Comparison of ENCODE assay signal across 13 cellular contexts in the genomic region with DNA sequence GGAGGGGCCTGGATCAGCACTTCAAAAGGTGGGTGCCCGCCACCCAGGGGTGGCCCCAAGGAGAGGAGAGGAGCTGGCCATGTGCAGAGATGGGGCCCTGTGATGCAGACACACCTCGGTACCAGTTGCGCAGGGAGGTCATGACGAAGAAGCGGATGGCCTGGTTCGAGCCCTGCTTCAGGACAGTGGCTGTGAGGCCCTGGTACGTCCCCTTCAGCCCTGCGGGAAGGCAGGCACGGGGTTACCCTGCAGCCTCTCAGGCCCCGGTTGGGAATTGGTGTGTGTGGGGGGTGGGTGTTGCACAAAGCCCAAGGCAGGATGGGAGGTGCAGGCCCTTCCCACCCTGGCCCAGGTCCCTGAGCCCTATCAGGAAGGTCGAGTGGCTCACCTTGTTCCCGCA. TPM values are rescaled to one million over a fixed set of nuclear protein-coding genes. Genes with fewer than 3 reads are reported as not detected.
A peak's percentile ranks its signal among the peaks of the same experiment; 100 is the strongest.
DNase-seq lines count a peak whose midpoint lies in the region; ATAC-seq, FAIRE-seq and TF ChIP-seq lines count a peak whose summit lies in the region.
"Had no signal": no experiment of that assay in that cellular context is flagged by ENCODE, and none has a peak within 500 bp of the region (broad histone marks: within the 10 kb centered on the region; RNA-seq: fewer than 3 reads in every experiment).

No MANE protein-coding gene starts in this region.

- H3K27ac Mint-ChIP-seq in activated T-helper 17 cell treated with anti-CD3 and anti-CD28 coated beads, Interleukin-2, amount 50 U/mL, for 72 hours: no peak overlapping the region

- H3K4me2 ChIP-seq in A549: peak overlapping the region; percentile 80

- TF ChIP-seq CTCF in A549 (IDR thresholded peaks at IDR 0.05): no peak

- no peak for ATAC-seq in A549
- no peak for ATAC-seq in activated T-helper 17 cell treated with anti-CD3 and anti-CD28 coated beads, Interleukin-2, amount 50 U/mL, for 72 hours (replicated peaks)
- ATAC-seq in GM18861 (IDR thresholded peaks at IDR 0.05; ENCODE audit: unreplicated experiment): no peak

- no peak for DNase-seq in A549 (ENCODE audit: low read depth in 1 of 2, low spot score in 1 of 2)
- DNase-seq in islet precursor cell: peak; percentile 49
- no peak for DNase-seq in LoVo (ENCODE audit: low spot score)
- DNase-seq in germinal center (ENCODE audit: low spot score): no peak
- DNase-seq in HTR-8/SVneo (ENCODE audit: insufficient read length, low spot score): no peak
- DNase-seq: EL, NCI-H2081, T-helper 9 cell had no signal

- no peaks in the 10 kb centered on the region for H3K27me3 Mint-ChIP-seq in activated T-helper 17 cell treated with anti-CD3 and anti-CD28 coated beads, Interleukin-2, amount 50 U/mL, for 72 hours

- no peaks in the 10 kb centered on the region for H3K9me3 ChIP-seq in A549

- no peak for FAIRE-seq in A549 (lab: Jason Lieb, UNC)
- FAIRE-seq in HTR-8/SVneo (lab: Jason Lieb, UNC): no peak
- FAIRE-seq: urothelium cell line had no signal

- no peak for TF ChIP-seq EP300 in A549 (IDR thresholded peaks at IDR 0.05)

- CTCF ChIA-PET in A549 (lab: Yijun Ruan, JAX): no interaction called here

- peak overlapping the region; percentile 44 for H3K4me3 Mint-ChIP-seq in activated T-helper 17 cell treated with anti-CD3 and anti-CD28 coated beads, Interleukin-2, amount 50 U/mL, for 72 hours

- H3K4me1 Mint-ChIP-seq in activated T-helper 17 cell treated with anti-CD3 and anti-CD28 coated beads, Interleukin-2, amount 50 U/mL, for 72 hours: peaks cover 17% of the 10 kb centered on the region

- H3K36me3 Mint-ChIP-seq in activated T-helper 17 cell treated with anti-CD3 and anti-CD28 coated beads, Interleukin-2, amount 50 U/mL, for 72 hours (ENCODE audit: low read depth): peaks cover 10% of the 10 kb centered on the region

- WGBS in A549 (ENCODE audit: missing lambda C conversion rate): 75% methylated on average over 6 of the region's 12 CpGs

- no peak for TF ChIP-seq POLR2A in A549 (IDR thresholded peaks at IDR 0.05; ENCODE audit: low read length)
- TF ChIP-seq POLR2A in GM19193 (IDR thresholded peaks at IDR 0.05; ENCODE audit: extremely low read depth, insufficient read depth, insufficient read length): peak; percentile 23

- no peak overlapping the region for H3K4me3 ChIP-seq in A549

- POLR2A ChIA-PET in A549 (lab: Yijun Ruan, JAX): no interaction called here

- H3K4me1 ChIP-seq in A549: peaks cover 49% of the 10 kb centered on the region

- no peak for TF ChIP-seq RAD21 in A549 (conservative IDR thresholded peaks at IDR 0.05 in 1 of 2, IDR thresholded peaks at IDR 0.05 in 1 of 2)

- H3K9me3 Mint-ChIP-seq in activated T-helper 17 cell treated with anti-CD3 and anti-CD28 coated beads, Interleukin-2, amount 50 U/mL, for 72 hours: no peaks in the 10 kb centered on the region

- H3K27ac ChIP-seq in A549: peak overlapping the region in 1 of 2 experiments; percentile 98; a peak in 3 of 6 replicates

TF ChIP-seq in A549, 52 proteins besides CTCF, POLR2A, EP300 and RAD21:
- TF ChIP-seq RCOR1 (IDR thresholded peaks at IDR 0.05; ENCODE audit: low read depth, low read length): no peak
- TF ChIP-seq GATA3 (IDR thresholded peaks at IDR 0.05; ENCODE audit: borderline replicate concordance): no peak
- TF ChIP-seq EHF (CRISPR knock-in tag; IDR thresholded peaks at IDR 0.05): no peak
- no peak for TF ChIP-seq MAZ (IDR thresholded peaks at IDR 0.05; ENCODE audit: borderline replicate concordance, low read depth, low read length)
- TF ChIP-seq MAFK (IDR thresholded peaks at IDR 0.05; ENCODE audit: partially characterized antibody): no peak

RNA-seq across cellular contexts. Expression of gene SLC25A1, which starts 1.8 kb away (rescaled TPM):
- polyA plus RNA-seq in A549 (2011; rRNA removed): 11.4 and 14.9 TPM in 2 replicates
- 36.9 and 49.9 TPM in 2 replicates for polyA plus RNA-seq in A549 (2012; cell fraction: cytosol; rRNA removed)
- polyA plus RNA-seq in A549 (2012; cell fraction: nucleus; rRNA removed): 75.2 and 76.2 TPM in 2 replicates
- polyA plus RNA-seq in A549 (2017; fragmentation: RNase III; extraction: RNeasy Plus Mini Kit Qiagen cat#74134 plus additional on column Dnase treatment): 48.3 to 61.7 TPM (median 60.1 TPM) in 3 replicates
- polyA minus RNA-seq in A549 (2011; rRNA and poly(A)+ RNA removed): 20.9 and 21.0 TPM in 2 replicates
- total RNA-seq in activated T-helper 17 cell treated with anti-CD3 and anti-CD28 coated beads, Interleukin-2, amount 50 U/mL, for 72 hours: 10 to 100 TPM; 33.4 to 47.9 TPM

RNA-seq across cellular contexts. Expression of gene GSC2, which starts 26.6 kb away (rescaled TPM):
- polyA plus RNA-seq in A549 (2011; rRNA removed): not detected in 2 replicates
- polyA plus RNA-seq in A549 (2012; cell fraction: cytosol; rRNA removed): not detected in 2 replicates
- not detected in 2 replicates for polyA plus RNA-seq in A549 (2012; cell fraction: nucleus; rRNA removed)
- polyA plus RNA-seq in A549 (2017; fragmentation: RNase III; extraction: RNeasy Plus Mini Kit Qiagen cat#74134 plus additional on column Dnase treatment): not detected in 3 replicates
- polyA minus RNA-seq in A549 (2011; rRNA and poly(A)+ RNA removed): not detected in 2 replicates
- total RNA-seq in activated T-helper 17 cell treated with anti-CD3 and anti-CD28 coated beads, Interleukin-2, amount 50 U/mL, for 72 hours: not detected
- total RNA-seq: cardiac septum had no signal

RNA-seq across cellular contexts. Expression of gene ESS2, which starts 32.3 kb away (rescaled TPM):
- polyA plus RNA-seq in A549 (2011; rRNA removed) (4.7 and 5.2 TPM in 2 replicates), A549 (2017; fragmentation: RNase III; extraction: RNeasy Plus Mini Kit Qiagen cat#74134 plus additional on column Dnase treatment) (9.0 to 10.0 TPM (median 9.4 TPM) in 3 replicates)
- polyA plus RNA-seq in A549 (2012; cell fraction: cytosol; rRNA removed): 9.6 and 10.5 TPM in 2 replicates
- polyA plus RNA-seq in A549 (2012; cell fraction: nucleus; rRNA removed): 17.8 and 19.1 TPM in 2 replicates
- polyA minus RNA-seq in A549 (2011; rRNA and poly(A)+ RNA removed): 3.3 and 3.4 TPM in 2 replicates
- total RNA-seq in activated T-helper 17 cell treated with anti-CD3 and anti-CD28 coated beads, Interleukin-2, amount 50 U/mL, for 72 hours: 10 to 100 TPM; 13.8 to 20.8 TPM

RNA-seq across cellular contexts. Expression of gene TSSK2, which starts 45.6 kb away (rescaled TPM):
- not detected in 2 replicates for polyA plus RNA-seq in A549 (2011; rRNA removed)
- not detected in 2 replicates for polyA plus RNA-seq in A549 (2012; cell fraction: cytosol; rRNA removed)
- not detected in 2 replicates for polyA plus RNA-seq in A549 (2012; cell fraction: nucleus; rRNA removed)
- polyA plus RNA-seq in A549 (2017; fragmentation: RNase III; extraction: RNeasy Plus Mini Kit Qiagen cat#74134 plus additional on column Dnase treatment): not detected in 3 replicates
- polyA minus RNA-seq in A549 (2011; rRNA and poly(A)+ RNA removed): not detected in 2 replicates
- not detected for total RNA-seq in activated T-helper 17 cell treated with anti-CD3 and anti-CD28 coated beads, Interleukin-2, amount 50 U/mL, for 72 hours
- total RNA-seq: cardiac septum had no signal

RNA-seq across cellular contexts. Expression of gene DGCR2, which starts 54.5 kb away (rescaled TPM):
- polyA plus RNA-seq in A549 (2011; rRNA removed) (10.6 and 12.9 TPM in 2 replicates), A549 (2017; fragmentation: RNase III; extraction: RNeasy Plus Mini Kit Qiagen cat#74134 plus additional on column Dnase treatment) (17.7 to 17.9 TPM (median 17.8 TPM) in 3 replicates)
- 11.2 and 14.9 TPM in 2 replicates for polyA plus RNA-seq in A549 (2012; cell fraction: cytosol; rRNA removed)
- polyA plus RNA-seq in A549 (2012; cell fraction: nucleus; rRNA removed): 31.8 and 37.2 TPM in 2 replicates
- 17.8 and 19.4 TPM in 2 replicates for polyA minus RNA-seq in A549 (2011; rRNA and poly(A)+ RNA removed)
- total RNA-seq in activated T-helper 17 cell treated with anti-CD3 and anti-CD28 coated beads, Interleukin-2, amount 50 U/mL, for 72 hours: 10 to 100 TPM; 22.6 to 27.3 TPM
